1 cellular context compared by ENCODE assay signal in genomic region chr9:107224252-107224651, GRCh38.
TF ChIP-seq lines count a peak whose summit lies in the region.

No MANE protein-coding gene starts in this region.

TF ChIP-seq in SK-N-SH treated with all-trans-retinoic acid at 6 μM for 48 hours, 23 proteins besides CTCF, POLR2A, EP300 and RAD21 (continued from another document):
- TF ChIP-seq CSRNP3 (CRISPR knock-in tag; IDR thresholded peaks at IDR 0.05) (no peak), ESRRG (CRISPR knock-in tag; IDR thresholded peaks at IDR 0.05) (no peak), RARB (CRISPR knock-in tag; IDR thresholded peaks at IDR 0.05) (no peak), ZFP3 (CRISPR knock-in tag; IDR thresholded peaks at IDR 0.05) (no peak), TSHZ2 (CRISPR knock-in tag; IDR thresholded peaks at IDR 0.05) (no peak), CREB5 (CRISPR knock-in tag; IDR thresholded peaks at IDR 0.05; ENCODE audit: low read depth) (no peak), ZC3H10 (CRISPR knock-in tag; IDR thresholded peaks at IDR 0.05) (no peak), PATZ1 (CRISPR knock-in tag; IDR thresholded peaks at IDR 0.05; ENCODE audit: borderline replicate concordance) (no peak), ARNTL (CRISPR knock-in tag; IDR thresholded peaks at IDR 0.05; ENCODE audit: borderline replicate concordance, low read depth) (no peak), ZNF70 (CRISPR knock-in tag; IDR thresholded peaks at IDR 0.05) (no peak), OSR1 (CRISPR knock-in tag; IDR thresholded peaks at IDR 0.05) (no peak), GLIS3 (CRISPR knock-in tag; IDR thresholded peaks at IDR 0.05) (no peak), ZNF565 (CRISPR knock-in tag; conservative IDR thresholded peaks at IDR 0.05; ENCODE audit: low read depth) (no peak), ISL1 (CRISPR knock-in tag; IDR thresholded peaks at IDR 0.05) (no peak)
